ENCODE assay signal across 8 cellular contexts in genomic region chr3:134794323-134794722, GRCh38. TPM values are rescaled to one million over a fixed set of nuclear protein-coding genes. Genes with fewer than 3 reads are reported as not detected.
DNase-seq lines count a peak whose midpoint lies in the region; ATAC-seq and TF ChIP-seq lines count a peak whose summit lies in the region.

No MANE protein-coding gene starts in this region.

- CTCF ChIA-PET in activated CD4-positive, alpha-beta T cell treated with anti-CD3 and anti-CD28 coated beads, Interleukin-2, amount 10 ng/mL, durations not matched to agents 7 days and 5 days (lab: Charles Lee): interaction anchor here (0.5 to 2.7 kb wide), 10 partner anchors 8 to 1248 kb away, joined by 3 to 14 read pairs (median 4); no protein-coding TSS in a partner anchor
- CTCF ChIA-PET in T-cell (lab: Charles Lee): interaction anchor here (0.9 to 1.5 kb wide), 3 partner anchors 39 to 1248 kb away, joined by 3 to 5 read pairs (median 3); no protein-coding TSS in a partner anchor

- no peak for ATAC-seq in T-cell (replicated peaks in 1 of 4)
- no peak for ATAC-seq in memory B cell (ENCODE audit: low read depth)
- ATAC-seq in stimulated activated memory B cell treated with anti-CD40 and anti-IgM and Interleukin-4, amounts not matched to agents 10 μg/mL and 1 μg/mL and 100 μg/mL, for 72 hours: no peak
- no peak for ATAC-seq in omental fat pad (ENCODE audit: low FRiP score)

- H3K27ac Mint-ChIP-seq in activated CD4-positive, alpha-beta T cell treated with anti-CD3 and anti-CD28 coated beads, Interleukin-2, amount 10 ng/mL, durations not matched to agents 7 days and 5 days: no peak overlapping the region
- no peak overlapping the region for H3K27ac Mint-ChIP-seq in T-cell
- H3K27ac Mint-ChIP-seq in memory B cell: no peak overlapping the region
- H3K27ac Mint-ChIP-seq in stimulated activated memory B cell treated with anti-CD40 and anti-IgM and Interleukin-4, amounts not matched to agents 10 μg/mL and 1 μg/mL and 100 μg/mL, for 72 hours: no peak overlapping the region

- H3K36me3 Mint-ChIP-seq in activated CD4-positive, alpha-beta T cell treated with anti-CD3 and anti-CD28 coated beads, Interleukin-2, amount 10 ng/mL, durations not matched to agents 7 days and 5 days (ENCODE audit: low read depth): no peaks in the 10 kb centered on the region
- H3K36me3 Mint-ChIP-seq in T-cell (no peaks in the 10 kb centered on the region), memory B cell (no peaks in the 10 kb centered on the region)
- peaks cover 5% of the 10 kb centered on the region for H3K36me3 Mint-ChIP-seq in stimulated activated memory B cell treated with anti-CD40 and anti-IgM and Interleukin-4, amounts not matched to agents 10 μg/mL and 1 μg/mL and 100 μg/mL, for 72 hours

- POLR2A ChIA-PET in activated CD4-positive, alpha-beta T cell treated with anti-CD3 and anti-CD28 coated beads, Interleukin-2, amount 10 ng/mL, durations not matched to agents 7 days and 5 days (lab: Charles Lee): no interaction called here
- POLR2A ChIA-PET in T-cell (lab: Charles Lee): no interaction called here

- peaks cover 51% of the 10 kb centered on the region for H3K27me3 Mint-ChIP-seq in activated CD4-positive, alpha-beta T cell treated with anti-CD3 and anti-CD28 coated beads, Interleukin-2, amount 10 ng/mL, durations not matched to agents 7 days and 5 days
- H3K27me3 Mint-ChIP-seq in T-cell (peaks cover 39 to 49% of the 10 kb centered on the region in 2 donors), memory B cell (peaks cover 22% of the 10 kb centered on the region)
- peaks cover 65% of the 10 kb centered on the region for H3K27me3 Mint-ChIP-seq in stimulated activated memory B cell treated with anti-CD40 and anti-IgM and Interleukin-4, amounts not matched to agents 10 μg/mL and 1 μg/mL and 100 μg/mL, for 72 hours

- TF ChIP-seq CTCF in omental fat pad (IDR thresholded peaks at IDR 0.05): no peak

- no peaks in the 10 kb centered on the region for H3K9me3 Mint-ChIP-seq in activated CD4-positive, alpha-beta T cell treated with anti-CD3 and anti-CD28 coated beads, Interleukin-2, amount 10 ng/mL, durations not matched to agents 7 days and 5 days
- no peaks in the 10 kb centered on the region for H3K9me3 Mint-ChIP-seq in T-cell
- H3K9me3 Mint-ChIP-seq in memory B cell: no peaks in the 10 kb centered on the region
- peaks cover 5% of the 10 kb centered on the region for H3K9me3 Mint-ChIP-seq in stimulated activated memory B cell treated with anti-CD40 and anti-IgM and Interleukin-4, amounts not matched to agents 10 μg/mL and 1 μg/mL and 100 μg/mL, for 72 hours

- DNase-seq in activated CD4-positive, alpha-beta T cell treated with anti-CD3 and anti-CD28 coated beads, Interleukin-2, amount 10 ng/mL, durations not matched to agents 7 days and 5 days: no peak
- no peak for DNase-seq in activated CD4-positive, alpha-beta T cell treated with anti-CD3 and anti-CD28 coated beads for 48 hours
- DNase-seq in T-cell (no peak), memory B cell (ENCODE audit: low spot score in 2 of 2) (no peak), iPS-NIHi11 (ENCODE audit: low spot score) (no peak), omental fat pad (ENCODE audit: low spot score) (no peak), ACHN (no peak)

- peak overlapping the region; percentile 80 for H3K4me3 Mint-ChIP-seq in activated CD4-positive, alpha-beta T cell treated with anti-CD3 and anti-CD28 coated beads, Interleukin-2, amount 10 ng/mL, durations not matched to agents 7 days and 5 days
- H3K4me3 Mint-ChIP-seq in T-cell (peak overlapping the region; percentile 49 to 83 (median 66)), memory B cell (peak overlapping the region; percentile 93)
- peak overlapping the region; percentile 83 for H3K4me3 Mint-ChIP-seq in stimulated activated memory B cell treated with anti-CD40 and anti-IgM and Interleukin-4, amounts not matched to agents 10 μg/mL and 1 μg/mL and 100 μg/mL, for 72 hours

- H3K4me1 Mint-ChIP-seq in activated CD4-positive, alpha-beta T cell treated with anti-CD3 and anti-CD28 coated beads, Interleukin-2, amount 10 ng/mL, durations not matched to agents 7 days and 5 days: peaks cover 15% of the 10 kb centered on the region
- peaks cover 9 to 12% (median 9%) of the 10 kb centered on the region in 3 donors for H3K4me1 Mint-ChIP-seq in T-cell
- H3K4me1 Mint-ChIP-seq in memory B cell: peaks cover 15% of the 10 kb centered on the region
- peaks cover 35% of the 10 kb centered on the region for H3K4me1 Mint-ChIP-seq in stimulated activated memory B cell treated with anti-CD40 and anti-IgM and Interleukin-4, amounts not matched to agents 10 μg/mL and 1 μg/mL and 100 μg/mL, for 72 hours

- in situ Hi-C loops in ACHN (cut with HindIII; ENCODE audit: low pct_ligation_motif_present, low pct_unique_long_range_greater_than_20kb, low sequenced_read_pairs): no loop called here

RNA-seq across cellular contexts. Expression of gene EPHB1, which starts 0.7 kb away (rescaled TPM):
- total RNA-seq in activated CD4-positive, alpha-beta T cell treated with anti-CD3 and anti-CD28 coated beads, Interleukin-2, amount 10 ng/mL, durations not matched to agents 7 days and 5 days: 1 to 10 TPM; 1.2 to 1.8 TPM
- total RNA-seq in T-cell (under 1 TPM in 4 of 5 donors, not detected in 1; 0.28 to 0.72 (median 0.31) TPM), omental fat pad (1 to 10 TPM in 2 of 4 donors, under 1 TPM in 2; 0.74 to 2.2 (median 1.1) TPM)
